In the genomic region with DNA sequence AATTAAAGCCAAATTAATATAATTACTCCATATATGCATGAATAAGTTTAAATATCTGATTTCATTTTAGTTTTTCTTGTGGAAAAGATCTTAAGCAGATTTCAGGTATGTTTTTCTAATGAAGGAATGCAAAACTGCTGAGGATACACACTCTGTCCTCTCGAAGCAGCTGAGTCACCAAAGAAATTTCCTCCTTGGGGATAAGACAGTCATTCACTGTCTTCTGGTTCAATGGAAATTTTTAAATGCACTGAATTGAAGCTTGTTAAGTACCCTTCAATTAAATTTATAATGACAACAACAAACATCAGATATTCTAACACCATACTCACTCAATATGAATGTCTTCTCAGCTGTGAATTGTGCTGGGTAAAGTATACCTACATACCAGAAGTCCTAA, we compare ENCODE assay signal across 12 cellular contexts.
DNase-seq lines count a peak whose midpoint lies in the region; ATAC-seq, FAIRE-seq and TF ChIP-seq lines count a peak whose summit lies in the region.
"Had no signal": no experiment of that assay in that cellular context is flagged by ENCODE, and none has a peak within 500 bp of the region (broad histone marks: within the 10 kb centered on the region; RNA-seq: fewer than 3 reads in every experiment).

No MANE protein-coding gene starts in this region.

- no peak for TF ChIP-seq EP300 in A549 (IDR thresholded peaks at IDR 0.05)

- dilution Hi-C loops in IMR-90 (cut with HindIII; ENCODE audit: low sequenced_read_pairs, unreplicated experiment) = no loop called here
- dilution Hi-C loops in mammary epithelial cell (cut with HindIII; ENCODE audit: low sequenced_read_pairs) = no loop called here

- H2AFZ ChIP-seq in IMR-90 (replicated peaks; ENCODE audit: low read length, poor library complexity) = no peak overlapping the region
- H2AFZ ChIP-seq in mammary epithelial cell (ENCODE audit: low read depth, low read length) = no peak overlapping the region

- H3K27ac ChIP-seq in A549 (no peak overlapping the region; a peak in 1 of 6 replicates), IMR-90 (ENCODE audit: insufficient read depth, low read length) (no peak overlapping the region), mammary epithelial cell (ENCODE audit: insufficient read depth, low read depth, low read length) (peak overlapping the region; percentile 49)
- H3K27ac ChIP-seq: RWPE1 had no signal

- H4K20me1 ChIP-seq in IMR-90 (ENCODE audit: insufficient read depth, low read length) (peaks cover 3% of the 10 kb centered on the region; the same call in 1 of the 2 replicates), mammary epithelial cell (ENCODE audit: insufficient read depth, low read length) (no peaks in the 10 kb centered on the region)

- no peak overlapping the region for H4K5ac ChIP-seq in IMR-90 (ENCODE audit: low read depth, low read length)

- no peak overlapping the region for H3K23ac ChIP-seq in IMR-90 (ENCODE audit: low read depth, low read length)

- TF ChIP-seq RAD21 in A549 (conservative IDR thresholded peaks at IDR 0.05 in 1 of 2, IDR thresholded peaks at IDR 0.05 in 1 of 2) = no peak
- no peak for TF ChIP-seq RAD21 in IMR-90 (IDR thresholded peaks at IDR 0.05; ENCODE audit: low read length)

- peak; percentile 62 to 68; a peak in 3 of 6 replicates for ATAC-seq in A549
- ATAC-seq in IMR-90 (ENCODE audit: low read depth) = peak; percentile 83
- no peak for ATAC-seq in HG02798 (IDR thresholded peaks at IDR 0.05; ENCODE audit: poor library complexity, unreplicated experiment)
- ATAC-seq: left colon had no signal

- no peak overlapping the region for H2BK20ac ChIP-seq in IMR-90 (ENCODE audit: low read depth, low read length)

- H3K36me3 ChIP-seq in IMR-90 (ENCODE audit: control insufficient read depth, insufficient read depth, low read length) = peaks cover 12% of the 10 kb centered on the region
- peaks cover 23% of the 10 kb centered on the region for H3K36me3 ChIP-seq in mammary epithelial cell (ENCODE audit: insufficient read depth, low read length)

- H2BK15ac ChIP-seq in IMR-90 (ENCODE audit: low read depth, low read length) = no peak overlapping the region

- peak overlapping the region; percentile 61 for H2BK5ac ChIP-seq in IMR-90 (ENCODE audit: low read depth, low read length, poor library complexity, severe bottlenecking)

- H3K4me2 ChIP-seq in A549 (peak overlapping the region; percentile 0; the same call in 1 of the 3 replicates), IMR-90 (ENCODE audit: low read depth, low read length) (no peak overlapping the region), mammary epithelial cell (ENCODE audit: insufficient read depth, low read depth, low read length) (no peak overlapping the region)

- no peak overlapping the region for H2BK120ac ChIP-seq in IMR-90 (ENCODE audit: low read depth, low read length)

- H2AK5ac ChIP-seq in IMR-90 (ENCODE audit: low read depth, low read length) = no peak overlapping the region

- H3K4me1 ChIP-seq in A549 = peaks cover 18% of the 10 kb centered on the region
- H3K4me1 ChIP-seq in IMR-90 (ENCODE audit: control insufficient read depth, insufficient read depth, low read length) = peaks cover 2% of the 10 kb centered on the region; the same call in 1 of the 2 replicates
- peaks cover 12% of the 10 kb centered on the region for H3K4me1 ChIP-seq in mammary epithelial cell (ENCODE audit: insufficient read depth, low read length)

- 19% methylated on average over 1 of the region's 1 CpG for WGBS in A549 (ENCODE audit: missing lambda C conversion rate)
- WGBS in IMR-90 (ENCODE audit: extremely low coverage in 2 of 2, insufficient read length in 1 of 2), 2 experiments = no CpG with 5 or more reads among the region's 1 CpG
- WGBS in mammary epithelial cell (ENCODE audit: low coverage, missing lambda C conversion rate) = 0% methylated on average over 1 of the region's 1 CpG

- H3K9me3 ChIP-seq in A549 (no peaks in the 10 kb centered on the region), IMR-90 (ENCODE audit: control insufficient read depth, insufficient read depth, low read length) (no peaks in the 10 kb centered on the region), mammary epithelial cell (replicated peaks; ENCODE audit: insufficient read depth, low read length) (no peaks in the 10 kb centered on the region)

- POLR2A ChIA-PET in A549 (lab: Yijun Ruan, JAX) = no interaction called here
- POLR2A ChIA-PET in IMR-90 (lab: Charles Lee; ENCODE audit: unreplicated experiment) = no interaction called here

- H3K79me1 ChIP-seq in IMR-90 (ENCODE audit: low read depth in 1 of 2, low read length in 2 of 2) = peaks cover 7 to 10% of the 10 kb centered on the region in 2 experiments; a peak in 3 of 4 replicates

- H3K18ac ChIP-seq in IMR-90 (ENCODE audit: low read depth, low read length) = no peak overlapping the region

- H3K14ac ChIP-seq in IMR-90 (replicated peaks; ENCODE audit: low read depth, low read length) = no peak overlapping the region

- TF ChIP-seq CTCF in A549 (IDR thresholded peaks at IDR 0.05) (no peak), IMR-90 (conservative IDR thresholded peaks at IDR 0.05; ENCODE audit: low read depth, low read length) (no peak), mammary epithelial cell (conservative IDR thresholded peaks at IDR 0.05 in 1 of 2, IDR thresholded peaks at IDR 0.05 in 1 of 2; ENCODE audit: extremely low read depth in 1 of 2, insufficient read depth in 1 of 2, low read depth in 1 of 2, low read length in 2 of 2) (no peak)

- TF ChIP-seq POLR2A in A549 (IDR thresholded peaks at IDR 0.05; ENCODE audit: low read length) (no peak), IMR-90 (IDR thresholded peaks at IDR 0.05; ENCODE audit: low read depth, low read length) (no peak)

- CTCF ChIA-PET in A549 (lab: Yijun Ruan, JAX) = interaction anchor here (0.9 to 1.7 kb wide), 3 partner anchors 15 to 996 kb away, joined by 3 to 11 read pairs (median 5); no protein-coding TSS in a partner anchor
- CTCF ChIA-PET in IMR-90 (lab: Yijun Ruan, JAX) = interaction anchor here (1.4 kb wide), 1 partner anchor 15 kb away, joined by 9 read pairs; no protein-coding TSS in a partner anchor
- CTCF ChIA-PET in mammary epithelial cell (lab: Charles Lee; ENCODE audit: low non-redundant PET) = no interaction called here

- H3K9ac ChIP-seq in IMR-90 (ENCODE audit: low read depth, low read length) (no peak overlapping the region), mammary epithelial cell (ENCODE audit: insufficient read depth, low read length) (no peak overlapping the region)

- no peak overlapping the region for H3K56ac ChIP-seq in IMR-90 (ENCODE audit: extremely low read depth, insufficient read depth, low read length)

- no peak overlapping the region for H3K4me3 ChIP-seq in A549
- no peak overlapping the region for H3K4me3 ChIP-seq in IMR-90 (ENCODE audit: insufficient read depth, low read depth, low read length)
- H3K4me3 ChIP-seq in mammary epithelial cell (replicated peaks in 1 of 3; ENCODE audit: insufficient read depth in 1 of 3, low read depth in 2 of 3, low read length in 3 of 3) = no peak overlapping the region

- in situ Hi-C loops in IMR-90 (cut with MboI; ENCODE audit: low sequenced_read_pairs) (loop anchor here (25.0 kb wide), 2 partner anchors 346 to 796 kb away; no protein-coding TSS in a partner anchor), mammary epithelial cell (cut with MboI; ENCODE audit: low sequenced_read_pairs in 2 of 2) (no loop called here)

- no peak overlapping the region for H3K4ac ChIP-seq in IMR-90 (ENCODE audit: low read depth, low read length)

- H3K27me3 ChIP-seq in IMR-90 (ENCODE audit: control insufficient read depth, insufficient read depth, low read length) (no peaks in the 10 kb centered on the region), mammary epithelial cell (ENCODE audit: insufficient read depth, low read length) (no peaks in the 10 kb centered on the region)

- peaks cover 2% of the 10 kb centered on the region for H3K79me2 ChIP-seq in mammary epithelial cell (ENCODE audit: insufficient read depth, low read length)

- H2AK9ac ChIP-seq in IMR-90 (replicated peaks; ENCODE audit: low read depth, low read length, poor library complexity) = no peak overlapping the region

- FAIRE-seq in A549 (lab: Jason Lieb, UNC) = no peak

- no peak overlapping the region for H4K91ac ChIP-seq in IMR-90 (ENCODE audit: insufficient read depth, low read depth, low read length)

- intact Hi-C loops in IMR-90 (cut with micrococcal nuclease) = no loop called here
- intact Hi-C loops in mammary epithelial cell (cut with micrococcal nuclease) = loop anchor here (10.0 kb wide), 1 partner anchor 189 kb away; no protein-coding TSS in a partner anchor
- intact Hi-C loops in head of caudate nucleus (cut with DNase I) = no loop called here

- H3K9me1 ChIP-seq in IMR-90 (ENCODE audit: insufficient read depth, low read length) = no peaks in the 10 kb centered on the region

- BruUV-seq in IMR-90 (replicated peaks; lab: Mats Ljungman, UMichigan) = no TSS peak
- no TSS peak for BruUV-seq in mammary epithelial cell (replicated peaks; lab: Mats Ljungman, UMichigan)

- no peak overlapping the region for H4K8ac ChIP-seq in IMR-90 (ENCODE audit: low read depth in 2 of 2, low read length in 2 of 2)

- peak; percentile 6 to 9 for DNase-seq in A549 (ENCODE audit: low read depth in 1 of 2, low spot score in 1 of 2)
- peak; percentile 59 for DNase-seq in IMR-90
- peak; percentile 68 for DNase-seq in mammary epithelial cell
- peak; percentile 73 for DNase-seq in iris pigment epithelial cell (ENCODE audit: low read depth)
- no peak for DNase-seq in KG1 (lab: John Stamatoyannopoulos, UW)
- no peak for DNase-seq in NCI-H1048 (lab: John Stamatoyannopoulos, UW)
- DNase-seq in head of caudate nucleus = no peak
- DNase-seq: activated CD8-positive, alpha-beta memory T cell treated with anti-CD3 and anti-CD28 coated beads for 24 hours; activated gamma-delta T cell treated with Interleukin-2 at 50 U/mL for 16 hours; left colon had no signal

TF ChIP-seq in A549, 52 proteins besides CTCF, POLR2A, EP300 and RAD21 (continues in another document):
- TF ChIP-seq HOXA7 (CRISPR knock-in tag; IDR thresholded peaks at IDR 0.05) (no peak), HEYL (CRISPR knock-in tag; IDR thresholded peaks at IDR 0.05) (no peak)

TF ChIP-seq in IMR-90, 13 proteins besides CTCF, POLR2A, EP300 and RAD21:
- peak; percentile 67 for TF ChIP-seq MAFK (IDR thresholded peaks at IDR 0.05; ENCODE audit: low read depth, low read length)
- TF ChIP-seq, protein P1, sequence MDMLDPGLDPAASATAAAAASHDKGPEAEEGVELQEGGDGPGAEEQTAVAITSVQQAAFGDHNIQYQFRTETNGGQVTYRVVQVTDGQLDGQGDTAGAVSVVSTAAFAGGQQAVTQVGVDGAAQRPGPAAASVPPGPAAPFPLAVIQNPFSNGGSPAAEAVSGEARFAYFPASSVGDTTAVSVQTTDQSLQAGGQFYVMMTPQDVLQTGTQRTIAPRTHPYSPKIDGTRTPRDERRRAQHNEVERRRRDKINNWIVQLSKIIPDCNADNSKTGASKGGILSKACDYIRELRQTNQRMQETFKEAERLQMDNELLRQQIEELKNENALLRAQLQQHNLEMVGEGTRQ (IDR thresholded peaks at IDR 0.05; ENCODE audit: low read depth, low read length) = no peak
TF ChIP-seq in IMR-90: peak in this region for 1.

Comparison
In these comparisons a context has a peak if more than half of its experiments do, and no peak if none do; other contexts are left out.
1. DNase-seq: peak in A549 (2 of 2), IMR-90 (single experiment), mammary epithelial cell (single experiment) and iris pigment epithelial cell (single experiment); none in KG1 (single experiment), NCI-H1048 (single experiment) and head of caudate nucleus (0 of 42).